In genomic region chr6:104486003-104486402, GRCh38 we compare ENCODE assay signal across 19 cellular contexts.
"Had no signal": no experiment of that assay in that cellular context is flagged by ENCODE, and none has a peak within 500 bp of the region (broad histone marks: within the 10 kb centered on the region; RNA-seq: fewer than 3 reads in every experiment).

No MANE protein-coding gene starts in this region.

- H3K4me3 ChIP-seq: cardiac muscle cell, Peyer's patch had no signal

- H3K9me3 ChIP-seq: Peyer's patch had no signal

- H3K27me3 ChIP-seq: brain microvascular endothelial cell, cardiac muscle cell, Peyer's patch had no signal

- H3K36me3 ChIP-seq: brain microvascular endothelial cell, cardiac muscle cell, Peyer's patch had no signal

- DNase-seq: activated CD4-positive, alpha-beta T cell treated with anti-CD3 and anti-CD28 coated beads for 4 hours; activated CD8-positive, alpha-beta memory T cell treated with anti-CD3 and anti-CD28 coated beads, Interleukin-2, amount 50 U/mL, for 4 hours; activated CD8-positive, alpha-beta T cell treated with anti-CD3 and anti-CD28 coated beads for 36 hours; activated T-cell treated with anti-CD3 and anti-CD28 coated beads, Interleukin-2, amount 50 U/mL, for 72 hours; amygdala; brain microvascular endothelial cell; KG1; NCI-H1092; NCI-H1417; NCI-H1930; NCI-H2171 treated with DMSO at 0.1 percent for 48 hours; NCI-H510A treated with DMSO at 0.1 percent for 48 hours; NCI-H69; Peyer's patch; Right ventricle myocardium superior; SW 1271 had no signal

- H3K4me1 ChIP-seq: Peyer's patch had no signal

- ATAC-seq: activated CD4-positive, CD25-positive, alpha-beta regulatory T cell treated with anti-CD3 and anti-CD28 coated beads, Interleukin-2, amount 50 U/mL, for 24 hours; activated CD8-positive, alpha-beta T cell treated with anti-CD3 and anti-CD28 coated beads for 36 hours; activated T-cell treated with anti-CD3 and anti-CD28 coated beads, Interleukin-2, amount 50 U/mL, for 72 hours had no signal

- H3K27ac ChIP-seq: brain microvascular endothelial cell, cardiac muscle cell, Peyer's patch, RWPE1 had no signal
